10 cellular contexts compared by ENCODE assay signal in genomic region chr1:156815851-156816536, GRCh38. TPM values are rescaled to one million over a fixed set of nuclear protein-coding genes. Genes with fewer than 3 reads are reported as not detected.
A peak's percentile ranks its signal among the peaks of the same experiment; 100 is the strongest.
DNase-seq lines count a peak whose midpoint lies in the region; ATAC-seq, FAIRE-seq and TF ChIP-seq lines count a peak whose summit lies in the region.
"Had no signal": no experiment of that assay in that cellular context is flagged by ENCODE, and none has a peak within 500 bp of the region (broad histone marks: within the 10 kb centered on the region; RNA-seq: fewer than 3 reads in every experiment).

No MANE protein-coding gene starts in this region.

- peaks cover 40% of the 10 kb centered on the region for H3K36me3 Mint-ChIP-seq in T-helper 2 cell treated with Interferon-gamma antibody and Interleukin-4, amounts not matched to agents 5 μg/mL and 100 μg/mL, for 36 hours (ENCODE audit: low read depth)

- WGBS in gastroesophageal sphincter (ENCODE audit: low coverage in 1 of 2), 2 donors: 40% methylated on average over 2 of the region's 13 CpGs; no CpG with 5 or more reads in 1 of the 2 donors

- TF ChIP-seq CTCF in gastroesophageal sphincter (IDR thresholded peaks at IDR 0.05): no peak

- H3K27me3 Mint-ChIP-seq in T-helper 2 cell treated with Interferon-gamma antibody and Interleukin-4, amounts not matched to agents 5 μg/mL and 100 μg/mL, for 36 hours (ENCODE audit: low read depth): no peaks in the 10 kb centered on the region

- no peak for FAIRE-seq in H54 (lab: Jason Lieb, UNC)

- H3K9me3 Mint-ChIP-seq in T-helper 2 cell treated with Interferon-gamma antibody and Interleukin-4, amounts not matched to agents 5 μg/mL and 100 μg/mL, for 36 hours: no peaks in the 10 kb centered on the region

- H3K4me1 ChIP-seq in gastroesophageal sphincter: peaks cover 0 to 22% (median 18%) of the 10 kb centered on the region in 3 donors

- in situ Hi-C loops in KBM-7 (cut with MboI; ENCODE audit: low pct_unique_long_range_greater_than_20kb, low sequenced_read_pairs): no loop called here

- H3K4me1 Mint-ChIP-seq in T-helper 2 cell treated with Interferon-gamma antibody and Interleukin-4, amounts not matched to agents 5 μg/mL and 100 μg/mL, for 36 hours (ENCODE audit: low read depth): peaks cover 55% of the 10 kb centered on the region

- no peaks in the 10 kb centered on the region for H3K36me3 ChIP-seq in gastroesophageal sphincter

- no peak for DNase-seq in T-helper 2 cell treated with Interferon-gamma antibody and Interleukin-4, amounts not matched to agents 5 μg/mL and 100 μg/mL, for 36 hours (ENCODE audit: low spot score)
- DNase-seq in NCI-H2081 treated with DMSO at 0.1 percent for 48 hours (lab: John Stamatoyannopoulos, UW) (no peak), AG08395 (ENCODE audit: low spot score) (no peak), H54 (ENCODE audit: insufficient read length, low spot score) (no peak), KBM-7 (no peak)
- DNase-seq: NCI-H526 treated with DMSO at 0.1 percent for 48 hours had no signal

- no peak for TF ChIP-seq EP300 in gastroesophageal sphincter (IDR thresholded peaks at IDR 0.05)

- no peak for TF ChIP-seq POLR2A in gastroesophageal sphincter (IDR thresholded peaks at IDR 0.05)
- TF ChIP-seq POLR2A in H54 (IDR thresholded peaks at IDR 0.05; ENCODE audit: low read depth, low read length): no peak

- H3K27me3 ChIP-seq in gastroesophageal sphincter: peaks cover 14% of the 10 kb centered on the region

- H3K27ac ChIP-seq in gastroesophageal sphincter: peak overlapping the region in 3 of 4 donors; percentile 64 to 76 (median 75)
- H3K27ac ChIP-seq in skin epidermis: peak overlapping the region in 20 of 21 experiments; percentile 10 to 95 (median 76)

- H3K4me3 ChIP-seq in gastroesophageal sphincter: peak overlapping the region in 1 of 2 donors; percentile 38
- peak overlapping the region; percentile 5 to 27 (median 22) for H3K4me3 ChIP-seq in skin epidermis

- H3K9me3 ChIP-seq in gastroesophageal sphincter: no peaks in the 10 kb centered on the region

- ATAC-seq in HG02798 (IDR thresholded peaks at IDR 0.05; ENCODE audit: poor library complexity, unreplicated experiment) (peak; percentile 6), gastroesophageal sphincter (no peak)

- peak overlapping the region; percentile 100 for H3K27ac Mint-ChIP-seq in T-helper 2 cell treated with Interferon-gamma antibody and Interleukin-4, amounts not matched to agents 5 μg/mL and 100 μg/mL, for 36 hours

- peak overlapping the region; percentile 93 for H3K4me3 Mint-ChIP-seq in T-helper 2 cell treated with Interferon-gamma antibody and Interleukin-4, amounts not matched to agents 5 μg/mL and 100 μg/mL, for 36 hours

RNA-seq across cellular contexts. Expression of gene SH2D2A, which starts 0.7 kb away (rescaled TPM):
- under 1 TPM in 1 of 4 donors, not detected in 3; 0.94 TPM for total RNA-seq in gastroesophageal sphincter
- total RNA-seq: lung microvascular endothelial cell had no signal

RNA-seq across cellular contexts. Expression of gene INSRR, which starts 42.9 kb away (rescaled TPM):
- total RNA-seq in gastroesophageal sphincter: under 1 TPM in 1 of 4 donors, not detected in 3; under 0.01 TPM
- total RNA-seq: lung microvascular endothelial cell had no signal

RNA-seq across cellular contexts. Expression of gene NTRK1, which starts 44.7 kb away (rescaled TPM):
- 1 to 10 TPM in 2 of 4 donors, under 1 TPM in 2; 0.23 to 4.4 (median 0.72) TPM for total RNA-seq in gastroesophageal sphincter
- total RNA-seq: lung microvascular endothelial cell had no signal

RNA-seq across cellular contexts. Expression of gene PRCC, which starts 48.7 kb away (rescaled TPM):
- total RNA-seq in gastroesophageal sphincter: 10 to 100 TPM; 33.4 to 41.0 (median 33.9) TPM
